8 cellular contexts compared by ENCODE assay signal in genomic region chr10:14554091-14554842, GRCh38.
DNase-seq lines count a peak whose midpoint lies in the region; ATAC-seq and TF ChIP-seq lines count a peak whose summit lies in the region.

No MANE protein-coding gene starts in this region.

- no peaks in the 10 kb centered on the region for H3K9me3 Mint-ChIP-seq in IgD-negative memory B cell
- H3K9me3 Mint-ChIP-seq in activated T-cell treated with anti-CD3 and anti-CD28 coated beads, Interleukin-2, amount 50 U/mL, for 72 hours: no peaks in the 10 kb centered on the region

- H3K9me3 ChIP-seq in right lobe of liver: no peaks in the 10 kb centered on the region
- H3K9me3 ChIP-seq in BE2C: no peaks in the 10 kb centered on the region

- no peak for TF ChIP-seq POLR2A in right lobe of liver (IDR thresholded peaks at IDR 0.05)

- no peaks in the 10 kb centered on the region for H3K36me3 ChIP-seq in right lobe of liver
- H3K36me3 ChIP-seq in BE2C: no peaks in the 10 kb centered on the region; the same call in 1 of the 2 replicates

- 33% methylated on average over 4 of the region's 5 CpGs for WGBS in right lobe of liver (ENCODE audit: insufficient coverage, low coverage, low lambda C conversion rate, missing lambda C conversion rate)

- ATAC-seq in activated T-cell treated with anti-CD3 and anti-CD28 coated beads, Interleukin-2, amount 50 U/mL, for 72 hours (replicated peaks in 1 of 2): peak; percentile 12 to 16
- ATAC-seq in right lobe of liver (peak in 3 of 4 donors; percentile 12 to 33 (median 25)), GM21515 (IDR thresholded peaks at IDR 0.05; ENCODE audit: unreplicated experiment) (no peak), GM21717 (IDR thresholded peaks at IDR 0.05; ENCODE audit: unreplicated experiment) (no peak)

- TF ChIP-seq CTCF in right lobe of liver (IDR thresholded peaks at IDR 0.05) (no peak), BE2C (IDR thresholded peaks at IDR 0.05; ENCODE audit: low read depth, low read length) (no peak)

- DNase-seq in CD1c-positive myeloid dendritic cell (ENCODE audit: extremely low spot score) (peak; percentile 75), right lobe of liver (peak in 1 of 3 donors; percentile 40), NCI-H1694 treated with DMSO at 0.1 percent for 48 hours (lab: John Stamatoyannopoulos, UW) (no peak), BE2C (no peak)
- DNase-seq in activated T-cell treated with anti-CD3 and anti-CD28 coated beads, Interleukin-2, amount 50 U/mL, for 72 hours: no peak

- intact Hi-C loops in right lobe of liver (cut with DNase I): no loop called here

- H3K27me3 ChIP-seq in right lobe of liver (no peaks in the 10 kb centered on the region), BE2C (no peaks in the 10 kb centered on the region)

- no peaks in the 10 kb centered on the region for H3K27me3 Mint-ChIP-seq in IgD-negative memory B cell
- H3K27me3 Mint-ChIP-seq in activated T-cell treated with anti-CD3 and anti-CD28 coated beads, Interleukin-2, amount 50 U/mL, for 72 hours (ENCODE audit: low read depth): no peaks in the 10 kb centered on the region

- H3K4me1 ChIP-seq in right lobe of liver (peaks cover 2 to 88% (median 29%) of the 10 kb centered on the region in 4 donors), BE2C (no peaks in the 10 kb centered on the region)

- no peak overlapping the region for H3K4me3 ChIP-seq in right lobe of liver
- no peak overlapping the region for H3K4me3 ChIP-seq in BE2C (ENCODE audit: low read depth, low read length)

- peak overlapping the region; percentile 5 to 85 (median 54) for H3K4me3 Mint-ChIP-seq in IgD-negative memory B cell
- H3K4me3 Mint-ChIP-seq in activated T-cell treated with anti-CD3 and anti-CD28 coated beads, Interleukin-2, amount 50 U/mL, for 72 hours: peak overlapping the region; percentile 29 to 42

- H3K27ac ChIP-seq in right lobe of liver: peak overlapping the region; percentile 63 to 92 (median 88)

- peak overlapping the region; percentile 1 to 87 (median 48) for H3K27ac Mint-ChIP-seq in IgD-negative memory B cell
- peak overlapping the region; percentile 75 for H3K27ac Mint-ChIP-seq in activated T-cell treated with anti-CD3 and anti-CD28 coated beads, Interleukin-2, amount 50 U/mL, for 72 hours

- H3K36me3 Mint-ChIP-seq in IgD-negative memory B cell: peaks cover 1% of the 10 kb centered on the region
- peaks cover 18 to 27% of the 10 kb centered on the region in 2 donors for H3K36me3 Mint-ChIP-seq in activated T-cell treated with anti-CD3 and anti-CD28 coated beads, Interleukin-2, amount 50 U/mL, for 72 hours (ENCODE audit: insufficient read depth in 2 of 2)

- H3K4me1 Mint-ChIP-seq in IgD-negative memory B cell: peaks cover 41 to 80% (median 66%) of the 10 kb centered on the region in 3 donors
- peaks cover 95% of the 10 kb centered on the region for H3K4me1 Mint-ChIP-seq in activated T-cell treated with anti-CD3 and anti-CD28 coated beads, Interleukin-2, amount 50 U/mL, for 72 hours (ENCODE audit: low read depth)

Comparison
In these comparisons a context has a peak if more than half of its experiments do, and no peak if none do; other contexts are left out.
1. ATAC-seq: peak in activated T-cell treated with anti-CD3 and anti-CD28 coated beads, Interleukin-2, amount 50 U/mL, for 72 hours (2 of 2) and right lobe of liver (3 of 4); none in GM21515 (single experiment) and GM21717 (single experiment).